In the genomic region with DNA sequence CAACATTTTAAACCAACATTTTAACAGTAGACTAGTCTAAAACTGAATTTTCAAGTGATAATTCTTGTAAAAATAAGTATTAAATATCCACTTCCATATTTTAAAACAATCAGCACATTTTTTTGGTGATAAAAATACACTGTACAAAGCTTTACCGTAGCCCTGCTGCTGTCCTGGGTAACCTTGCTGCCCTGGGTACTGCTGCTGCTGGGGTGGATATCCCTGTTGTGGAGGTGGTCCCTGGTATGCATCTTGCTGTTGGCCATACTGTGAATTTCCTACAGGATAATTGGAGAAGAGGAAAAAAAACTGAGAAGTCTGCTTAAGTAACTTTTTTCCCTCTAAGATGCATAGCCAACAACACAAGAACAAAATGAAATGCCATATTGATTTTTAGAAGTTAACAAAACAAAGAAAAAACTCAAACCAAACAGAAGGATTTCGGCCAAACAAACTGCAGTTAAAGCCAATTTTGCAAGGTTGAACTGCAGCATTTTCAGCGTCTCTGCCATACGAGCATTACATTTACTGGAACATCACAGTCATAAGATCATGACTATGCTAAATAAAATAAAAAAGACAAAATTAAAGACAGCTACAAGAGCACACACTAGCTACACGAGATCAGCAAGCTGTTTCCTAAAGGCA, we compare ENCODE assay signal across 1 cellular context.
TF ChIP-seq lines count a peak whose summit lies in the region.

No MANE protein-coding gene starts in this region.

TF ChIP-seq in GM23338, 12 proteins besides CTCF, POLR2A, EP300 and RAD21 (continued from another document):
- TF ChIP-seq CREB1 (CRISPR knock-in tag; IDR thresholded peaks at IDR 0.05; ENCODE audit: low read depth) (no peak), POLR2AphosphoS5 (IDR thresholded peaks at IDR 0.05; ENCODE audit: low read depth) (no peak)
- TF ChIP-seq, protein P1, sequence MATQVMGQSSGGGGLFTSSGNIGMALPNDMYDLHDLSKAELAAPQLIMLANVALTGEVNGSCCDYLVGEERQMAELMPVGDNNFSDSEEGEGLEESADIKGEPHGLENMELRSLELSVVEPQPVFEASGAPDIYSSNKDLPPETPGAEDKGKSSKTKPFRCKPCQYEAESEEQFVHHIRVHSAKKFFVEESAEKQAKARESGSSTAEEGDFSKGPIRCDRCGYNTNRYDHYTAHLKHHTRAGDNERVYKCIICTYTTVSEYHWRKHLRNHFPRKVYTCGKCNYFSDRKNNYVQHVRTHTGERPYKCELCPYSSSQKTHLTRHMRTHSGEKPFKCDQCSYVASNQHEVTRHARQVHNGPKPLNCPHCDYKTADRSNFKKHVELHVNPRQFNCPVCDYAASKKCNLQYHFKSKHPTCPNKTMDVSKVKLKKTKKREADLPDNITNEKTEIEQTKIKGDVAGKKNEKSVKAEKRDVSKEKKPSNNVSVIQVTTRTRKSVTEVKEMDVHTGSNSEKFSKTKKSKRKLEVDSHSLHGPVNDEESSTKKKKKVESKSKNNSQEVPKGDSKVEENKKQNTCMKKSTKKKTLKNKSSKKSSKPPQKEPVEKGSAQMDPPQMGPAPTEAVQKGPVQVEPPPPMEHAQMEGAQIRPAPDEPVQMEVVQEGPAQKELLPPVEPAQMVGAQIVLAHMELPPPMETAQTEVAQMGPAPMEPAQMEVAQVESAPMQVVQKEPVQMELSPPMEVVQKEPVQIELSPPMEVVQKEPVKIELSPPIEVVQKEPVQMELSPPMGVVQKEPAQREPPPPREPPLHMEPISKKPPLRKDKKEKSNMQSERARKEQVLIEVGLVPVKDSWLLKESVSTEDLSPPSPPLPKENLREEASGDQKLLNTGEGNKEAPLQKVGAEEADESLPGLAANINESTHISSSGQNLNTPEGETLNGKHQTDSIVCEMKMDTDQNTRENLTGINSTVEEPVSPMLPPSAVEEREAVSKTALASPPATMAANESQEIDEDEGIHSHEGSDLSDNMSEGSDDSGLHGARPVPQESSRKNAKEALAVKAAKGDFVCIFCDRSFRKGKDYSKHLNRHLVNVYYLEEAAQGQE (IDR thresholded peaks at IDR 0.05; ENCODE audit: unreplicated experiment) = no peak
